In the genomic region with DNA sequence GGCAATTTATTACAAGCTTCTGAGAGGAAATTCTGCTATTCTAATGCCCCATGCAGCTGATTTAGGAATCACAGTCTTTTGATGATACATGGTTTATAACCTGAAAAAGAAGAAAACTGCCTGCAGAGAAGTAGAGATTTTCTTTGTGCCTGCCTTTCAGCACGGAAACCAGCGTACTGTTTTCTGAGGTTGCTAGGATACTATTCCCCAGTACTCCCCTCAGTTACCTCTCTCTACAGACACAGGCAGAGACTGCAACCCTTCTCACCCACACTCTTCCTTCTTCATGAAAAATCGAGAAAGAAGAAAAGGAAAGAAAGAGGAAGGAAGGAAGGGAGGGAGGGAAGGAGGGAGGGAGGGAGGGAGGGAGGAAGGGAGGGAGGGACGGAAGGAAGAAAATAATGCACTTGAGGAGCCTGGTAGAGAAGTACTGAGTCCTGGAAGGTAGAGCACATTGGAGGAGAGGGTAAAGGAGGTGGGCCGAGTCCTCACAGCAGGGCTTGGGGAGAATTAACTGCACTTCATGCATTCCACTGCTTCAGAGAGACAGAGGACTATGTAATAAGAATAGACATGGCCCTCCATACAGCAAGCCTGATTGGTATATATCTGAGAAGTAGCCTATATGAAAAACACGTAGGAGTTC, we compare ENCODE assay signal across 19 cellular contexts.
"Had no signal": no experiment of that assay in that cellular context is flagged by ENCODE, and none has a peak within 500 bp of the region (broad histone marks: within the 10 kb centered on the region; RNA-seq: fewer than 3 reads in every experiment).

No MANE protein-coding gene starts in this region.

- H3K9me3 ChIP-seq: breast epithelium, gastrocnemius medialis, heart right ventricle, lower lobe of right lung, upper lobe of left lung had no signal

- H3K27ac Mint-ChIP-seq: activated CD4-positive, alpha-beta T cell treated with anti-CD3 and anti-CD28 coated beads, Interleukin-2, amount 10 ng/mL, durations not matched to agents 24 days and 14 days; activated naive CD8-positive, alpha-beta T cell treated with anti-CD3 and anti-CD28 coated beads for 36 hours; activated T-cell treated with anti-CD3 and anti-CD28 coated beads, Interleukin-2, amount 50 U/mL, for 72 hours; dendritic cell treated with granulocyte-macrophage colony-stimulating factor and Interleukin-4, amounts not matched to agents 40 ng/mL and 50 ng/mL, for 4 days had no signal

- H3K4me1 Mint-ChIP-seq: activated CD4-positive, alpha-beta T cell treated with anti-CD3 and anti-CD28 coated beads, Interleukin-2, amount 10 ng/mL, durations not matched to agents 24 days and 14 days had no signal

- ATAC-seq: activated T-cell treated with anti-CD3 and anti-CD28 coated beads, Interleukin-2, amount 50 U/mL, for 72 hours; effector memory CD8-positive, alpha-beta T cell; gastrocnemius medialis; heart right ventricle; lower lobe of right lung; right cardiac atrium; stimulated activated naive CD8-positive, alpha-beta T cell treated with anti-CD3 and anti-CD28 coated beads, Interleukin-15, Interleukin-2, amounts not matched to agents 100 U/mL and 50 U/mL, for 24 hours had no signal

- H3K27ac ChIP-seq: breast epithelium, gastrocnemius medialis, heart right ventricle, lower lobe of right lung, upper lobe of left lung had no signal

- H3K4me3 Mint-ChIP-seq: activated CD4-positive, alpha-beta T cell treated with anti-CD3 and anti-CD28 coated beads, Interleukin-2, amount 10 ng/mL, durations not matched to agents 24 days and 14 days; activated naive CD8-positive, alpha-beta T cell treated with anti-CD3 and anti-CD28 coated beads for 36 hours; activated T-cell treated with anti-CD3 and anti-CD28 coated beads, Interleukin-2, amount 50 U/mL, for 72 hours; dendritic cell treated with granulocyte-macrophage colony-stimulating factor and Interleukin-4, amounts not matched to agents 40 ng/mL and 50 ng/mL, for 4 days; effector memory CD8-positive, alpha-beta T cell had no signal

- H3K9me3 Mint-ChIP-seq: activated naive CD8-positive, alpha-beta T cell treated with anti-CD3 and anti-CD28 coated beads for 36 hours; activated T-cell treated with anti-CD3 and anti-CD28 coated beads, Interleukin-2, amount 50 U/mL, for 72 hours; dendritic cell treated with granulocyte-macrophage colony-stimulating factor and Interleukin-4, amounts not matched to agents 40 ng/mL and 50 ng/mL, for 4 days; effector memory CD8-positive, alpha-beta T cell had no signal

- H3K4me3 ChIP-seq: breast epithelium, gastrocnemius medialis, heart right ventricle, lower lobe of right lung, upper lobe of left lung had no signal

- H3K36me3 Mint-ChIP-seq: activated naive CD8-positive, alpha-beta T cell treated with anti-CD3 and anti-CD28 coated beads for 36 hours had no signal

- DNase-seq: activated CD4-positive, alpha-beta T cell treated with anti-CD3 and anti-CD28 coated beads, Interleukin-2, amount 10 ng/mL, durations not matched to agents 24 days and 14 days; activated CD4-positive, CD25-positive, alpha-beta regulatory T cell; activated CD8-positive, alpha-beta memory T cell treated with anti-CD3 and anti-CD28 coated beads, Interleukin-2, amount 50 U/mL, for 48 hours; activated gamma-delta T cell treated with Interleukin-2 at 50 U/mL for 16 hours; activated naive CD8-positive, alpha-beta T cell treated with anti-CD3 and anti-CD28 coated beads for 36 hours; activated T-cell treated with anti-CD3 and anti-CD28 coated beads, Interleukin-2, amount 50 U/mL, for 72 hours; anterior cingulate cortex; effector memory CD8-positive, alpha-beta T cell; gastrocnemius medialis; heart right ventricle; lower lobe of right lung; right cardiac atrium; small intestine; stimulated activated CD4-positive, alpha-beta T cell treated with anti-CD3 and anti-CD28 coated beads, Interleukin-4, amount 100 ng/mL, for 4 hours; stimulated activated CD8-positive, alpha-beta memory T cell treated with anti-CD3 and anti-CD28 coated beads, Interleukin-4, amount 100 ng/mL, for 48 hours; stimulated activated naive CD8-positive, alpha-beta T cell treated with anti-CD3 and anti-CD28 coated beads, Interleukin-15, Interleukin-2, amounts not matched to agents 100 U/mL and 50 U/mL, for 24 hours; upper lobe of left lung had no signal

- H3K4me1 ChIP-seq: breast epithelium, gastrocnemius medialis, lower lobe of right lung, upper lobe of left lung had no signal

- H3K27me3 Mint-ChIP-seq: activated naive CD8-positive, alpha-beta T cell treated with anti-CD3 and anti-CD28 coated beads for 36 hours; dendritic cell treated with granulocyte-macrophage colony-stimulating factor and Interleukin-4, amounts not matched to agents 40 ng/mL and 50 ng/mL, for 4 days had no signal

- H3K27me3 ChIP-seq: breast epithelium, gastrocnemius medialis, heart right ventricle, upper lobe of left lung had no signal

- H3K36me3 ChIP-seq: breast epithelium, gastrocnemius medialis, heart right ventricle, lower lobe of right lung, upper lobe of left lung had no signal
